In the genomic region with DNA sequence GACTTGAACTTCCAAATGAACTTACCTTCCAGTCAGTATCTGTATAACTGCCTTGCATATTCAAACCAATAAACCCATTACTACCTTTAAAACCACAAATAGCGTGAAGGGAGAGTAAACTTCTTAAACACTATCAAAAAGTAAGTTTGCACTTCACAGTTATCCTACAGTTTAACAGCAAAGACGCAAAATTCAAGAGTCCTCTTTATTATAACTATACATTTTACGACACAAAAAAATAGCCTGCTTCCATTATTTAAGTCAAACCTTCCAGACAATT, we compare ENCODE assay signal across 8 cellular contexts. TPM values are rescaled to one million over a fixed set of nuclear protein-coding genes. Genes with fewer than 3 reads are reported as not detected.
A peak's percentile ranks its signal among the peaks of the same experiment; 100 is the strongest.
DNase-seq lines count a peak whose midpoint lies in the region; ATAC-seq and TF ChIP-seq lines count a peak whose summit lies in the region.

No MANE protein-coding gene starts in this region.

- ATAC-seq in CD4-positive, alpha-beta T cell (ENCODE audit: poor library complexity) = no peak
- ATAC-seq in naive B cell (ENCODE audit: low read depth in 2 of 2) (no peak), body of pancreas (no peak), GM18502 (IDR thresholded peaks at IDR 0.05; ENCODE audit: poor library complexity, unreplicated experiment) (no peak)

- no TSS peak for BruUV-seq in MCF 10A (replicated peaks; lab: Mats Ljungman, UMichigan)

- no peaks in the 10 kb centered on the region for H3K9me3 Mint-ChIP-seq in CD4-positive, alpha-beta T cell
- H3K9me3 Mint-ChIP-seq in IgD-negative memory B cell = no peaks in the 10 kb centered on the region
- no peaks in the 10 kb centered on the region for H3K9me3 Mint-ChIP-seq in MCF 10A (ENCODE audit: unreplicated experiment)
- H3K9me3 Mint-ChIP-seq in naive B cell = no peaks in the 10 kb centered on the region

- H3K27ac ChIP-seq in CD4-positive, alpha-beta T cell (ENCODE audit: low read depth, low read length) = no peak overlapping the region
- H3K27ac ChIP-seq in body of pancreas = no peak overlapping the region

- H3K27ac Mint-ChIP-seq in CD4-positive, alpha-beta T cell = peak overlapping the region; percentile 88
- peak overlapping the region; percentile 52 to 93 (median 68) for H3K27ac Mint-ChIP-seq in IgD-negative memory B cell
- peak overlapping the region; percentile 94 for H3K27ac Mint-ChIP-seq in MCF 10A (ENCODE audit: low read depth, unreplicated experiment)
- H3K27ac Mint-ChIP-seq in naive B cell = peak overlapping the region in 4 of 6 donors; percentile 1 to 96 (median 90)

- peaks cover 55% of the 10 kb centered on the region for H3K4me1 Mint-ChIP-seq in CD4-positive, alpha-beta T cell (ENCODE audit: low read depth)
- peaks cover 35 to 45% (median 38%) of the 10 kb centered on the region in 3 donors for H3K4me1 Mint-ChIP-seq in IgD-negative memory B cell
- H3K4me1 Mint-ChIP-seq in MCF 10A (ENCODE audit: insufficient read depth, unreplicated experiment) = peaks cover 15% of the 10 kb centered on the region
- H3K4me1 Mint-ChIP-seq in naive B cell = peaks cover 32 to 61% (median 36%) of the 10 kb centered on the region in 3 donors

- DNase-seq in CD4-positive, alpha-beta T cell = no peak
- peak; percentile 26 for DNase-seq in MCF 10A (ENCODE audit: unreplicated experiment)
- DNase-seq in naive B cell = no peak
- no peak for DNase-seq in SIG-M5 (lab: John Stamatoyannopoulos, UW)
- DNase-seq in GM20000 (ENCODE audit: low spot score) = no peak
- DNase-seq in body of pancreas = no peak

- peaks cover 20% of the 10 kb centered on the region for H3K36me3 Mint-ChIP-seq in CD4-positive, alpha-beta T cell (ENCODE audit: low read depth)
- H3K36me3 Mint-ChIP-seq in IgD-negative memory B cell = no peaks in the 10 kb centered on the region
- no peaks in the 10 kb centered on the region for H3K36me3 Mint-ChIP-seq in MCF 10A (ENCODE audit: insufficient read depth, unreplicated experiment)
- H3K36me3 Mint-ChIP-seq in naive B cell = no peaks in the 10 kb centered on the region

- CTCF ChIA-PET in CD4-positive, alpha-beta T cell (lab: Charles Lee) = interaction anchor here (0.5 to 1.3 kb wide), 2 partner anchors 29 to 219 kb away, joined by 3 to 4 read pairs; no protein-coding TSS in a partner anchor
- CTCF ChIA-PET in MCF 10A (lab: Yijun Ruan, JAX) = interaction anchor here (0.8 to 2.4 kb wide), 3 partner anchors 218 to 385 kb away, joined by 3 to 13 read pairs (median 4); no protein-coding TSS in a partner anchor

- H3K4me3 Mint-ChIP-seq in CD4-positive, alpha-beta T cell = peak overlapping the region; percentile 99
- H3K4me3 Mint-ChIP-seq in IgD-negative memory B cell = peak overlapping the region; percentile 87 to 97 (median 91)
- peak overlapping the region; percentile 94 for H3K4me3 Mint-ChIP-seq in MCF 10A (ENCODE audit: unreplicated experiment)
- peak overlapping the region; percentile 61 to 94 (median 92) for H3K4me3 Mint-ChIP-seq in naive B cell

- H3K9me3 ChIP-seq in CD4-positive, alpha-beta T cell (ENCODE audit: control insufficient read depth, low read length) = no peaks in the 10 kb centered on the region
- H3K9me3 ChIP-seq in body of pancreas = no peaks in the 10 kb centered on the region

- POLR2A ChIA-PET in CD4-positive, alpha-beta T cell (lab: Charles Lee) = interaction anchor here (2.5 to 3.6 kb wide), 5 partner anchors 12 to 156 kb away, joined by 9 to 50 read pairs (median 33); a partner anchor contains a TSS
- POLR2A ChIA-PET in MCF 10A (lab: Yijun Ruan, JAX) = interaction anchor here (0.6 to 3.6 kb wide), 22 partner anchors 10 to 572 kb away, joined by 3 to 50 read pairs (median 4); a partner anchor contains a TSS

- TF ChIP-seq POLR2A in body of pancreas (IDR thresholded peaks at IDR 0.05) = no peak

- H3K4me3 ChIP-seq in body of pancreas = no peak overlapping the region

- no peak for TF ChIP-seq CTCF in CD4-positive, alpha-beta T cell (IDR thresholded peaks at IDR 0.05)
- TF ChIP-seq CTCF in MCF 10A (IDR thresholded peaks at IDR 0.05; ENCODE audit: unreplicated experiment) = no peak
- no peak for TF ChIP-seq CTCF in GM20000 (IDR thresholded peaks at IDR 0.05; ENCODE audit: extremely low read depth, missing control alignments)
- no peak for TF ChIP-seq CTCF in body of pancreas (IDR thresholded peaks at IDR 0.05)

- H3K27me3 Mint-ChIP-seq in CD4-positive, alpha-beta T cell = no peaks in the 10 kb centered on the region
- no peaks in the 10 kb centered on the region for H3K27me3 Mint-ChIP-seq in IgD-negative memory B cell
- H3K27me3 Mint-ChIP-seq in MCF 10A (ENCODE audit: insufficient read depth, unreplicated experiment) = no peaks in the 10 kb centered on the region
- no peaks in the 10 kb centered on the region for H3K27me3 Mint-ChIP-seq in naive B cell

- H3K36me3 ChIP-seq in body of pancreas (replicated peaks in 1 of 2; ENCODE audit: insufficient read depth in 1 of 2, low read depth in 2 of 2) = no peaks in the 10 kb centered on the region

- peaks cover 34% of the 10 kb centered on the region for H3K4me1 ChIP-seq in body of pancreas

- intact Hi-C loops in CD4-positive, alpha-beta T cell (cut with DNase I, micrococcal nuclease) = loop anchor here (5.0 to 10.0 kb wide), 9 partner anchors 34 to 891 kb away; a partner anchor contains a TSS
- intact Hi-C loops in MCF 10A (cut with micrococcal nuclease) = no loop called here
- intact Hi-C loops in body of pancreas (cut with DNase I) = no loop called here

- WGBS in body of pancreas, 2 donors = 58 to 67% methylated on average over 3 of the region's 3 CpGs

- no peaks in the 10 kb centered on the region for H3K27me3 ChIP-seq in CD4-positive, alpha-beta T cell (ENCODE audit: control insufficient read depth, insufficient read depth, low read length)
- no peaks in the 10 kb centered on the region for H3K27me3 ChIP-seq in body of pancreas

RNA-seq across cellular contexts. Expression of a gene that starts 1.8 kb away (rescaled TPM):
- total RNA-seq in CD4-positive, alpha-beta T cell = 100 to 1,000 TPM in 1 of 2 experiments, 10 to 100 TPM in 1; 100.0 to 110 TPM
- polyA plus RNA-seq in IgD-negative memory B cell (32.7 TPM), naive B cell (ENCODE audit: low read depth in 6 of 6) (10 to 100 TPM; 23.8 to 61.3 (median 54.9) TPM)
- total RNA-seq in MCF 10A (2022) (79.2 and 83.4 TPM in 2 replicates), body of pancreas (100 to 1,000 TPM in 1 of 2 donors, 10 to 100 TPM in 1; 30.4 to 122 TPM)

RNA-seq across cellular contexts. Expression of a gene that starts 48.3 kb away (rescaled TPM):
- 1 to 10 TPM; 3.8 to 4.9 TPM for total RNA-seq in CD4-positive, alpha-beta T cell
- polyA plus RNA-seq in IgD-negative memory B cell = 20.5 TPM
- 20.6 and 26.7 TPM in 2 replicates for total RNA-seq in MCF 10A (2022)
- polyA plus RNA-seq in naive B cell (ENCODE audit: low read depth in 6 of 6) = 10 to 100 TPM; 24.0 to 42.3 (median 29.4) TPM
- total RNA-seq in body of pancreas = 10 to 100 TPM; 20.5 to 22.7 TPM

Comparison
In these comparisons a context has a peak if more than half of its experiments do, and no peak if none do; other contexts are left out.
1. intact Hi-C loops: an anchor here in CD4-positive, alpha-beta T cell (5.0 to 10.0 kb wide); none called in MCF 10A and body of pancreas.